ENCODE assay signal across 38 cellular contexts in the genomic region with DNA sequence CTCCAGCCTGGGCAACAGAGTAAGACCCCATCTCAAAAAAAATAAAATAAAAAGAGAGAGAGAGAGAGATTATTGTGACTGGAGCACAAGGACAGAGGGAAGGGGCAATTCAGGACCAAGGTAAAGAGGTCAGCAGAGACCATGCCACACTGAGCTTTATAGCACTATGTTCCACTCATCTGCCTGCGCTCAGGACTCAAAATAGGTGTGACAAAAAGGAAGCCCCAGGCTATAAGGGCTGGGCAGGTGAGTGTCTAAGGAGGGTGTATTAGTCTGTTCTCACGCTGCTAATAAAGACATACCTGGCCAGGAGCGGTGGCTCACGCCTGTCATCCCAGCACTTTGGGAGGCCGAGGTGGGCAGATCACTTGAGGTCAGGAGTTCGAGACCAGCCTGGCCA.
"Had no signal": no experiment of that assay in that cellular context is flagged by ENCODE, and none has a peak within 500 bp of the region (broad histone marks: within the 10 kb centered on the region; RNA-seq: fewer than 3 reads in every experiment).

No MANE protein-coding gene starts in this region.

- H3K36me3 Mint-ChIP-seq: activated naive CD4-positive, alpha-beta T cell treated with anti-CD3 and anti-CD28 coated beads, Interleukin-2, amount 10 ng/mL, durations not matched to agents 7 days and 5 days; activated naive CD4-positive, alpha-beta T cell treated with anti-CD3 and anti-CD28 coated beads, Interleukin-2, amount 50 U/mL, for 24 hours; activated naive CD4-positive, alpha-beta T cell treated with anti-CD3 and anti-CD28 coated beads, Interleukin-2, amount 50 U/mL, for 72 hours; activated naive CD8-positive, alpha-beta T cell; activated naive CD8-positive, alpha-beta T cell treated with anti-CD3 and anti-CD28 coated beads for 36 hours; activated naive CD8-positive, alpha-beta T cell treated with anti-CD3 and anti-CD28 coated beads, Interleukin-2, amount 10 ng/mL, durations not matched to agents 7 days and 5 days; brain had no signal

- H3K4me1 ChIP-seq: adrenal gland, ascending aorta, body of pancreas, breast epithelium had no signal

- H3K9me3 Mint-ChIP-seq: activated naive CD4-positive, alpha-beta T cell treated with anti-CD3 and anti-CD28 coated beads, Interleukin-2, amount 50 U/mL, for 24 hours; activated naive CD4-positive, alpha-beta T cell treated with anti-CD3 and anti-CD28 coated beads, Interleukin-2, amount 50 U/mL, for 72 hours; activated naive CD8-positive, alpha-beta T cell treated with anti-CD3 and anti-CD28 coated beads for 36 hours; activated naive CD8-positive, alpha-beta T cell treated with anti-CD3 and anti-CD28 coated beads, Interleukin-2, amount 10 ng/mL, durations not matched to agents 7 days and 5 days; activated naive CD8-positive, alpha-beta T cell treated with anti-CD3 and anti-CD28 coated beads, Interleukin-2, amount 50 U/mL, for 24 hours; activated T-cell treated with anti-CD3 and anti-CD28 coated beads, Interleukin-2, amount 50 U/mL, for 4 hours; activated T-helper 1 cell treated with anti-CD3 and anti-CD28 coated beads, Interleukin-12 subunit alpha, Interleukin-12 subunit beta, Interleukin-2, Interleukin-4 antibody, amounts not matched to agents 30 ng/mL and 10 ng/mL and 1 ng/mL, durations not matched to agents 14 hours and 24 hours and 36 hours; activated T-helper 17 cell treated with anti-CD3 and anti-CD28 coated beads, Interleukin-2, amount 50 U/mL, for 72 hours; activated T-helper 2 cell treated with anti-CD3 and anti-CD28 coated beads, Interferon-gamma antibody, Interleukin-2, Interleukin-4, amounts not matched to agents 10 μg/mL and 5 μg/mL and 100 μg/mL, durations not matched to agents 14 hours and 24 hours and 36 hours; central memory CD8-positive, alpha-beta T cell had no signal

- H3K27me3 ChIP-seq: adrenal gland, ascending aorta, body of pancreas, brain microvascular endothelial cell, breast epithelium had no signal

- ATAC-seq: activated naive CD4-positive, alpha-beta T cell treated with anti-CD3 and anti-CD28 coated beads, Interleukin-2, amount 50 U/mL, for 72 hours; activated naive CD8-positive, alpha-beta T cell treated with anti-CD3 and anti-CD28 coated beads, Interleukin-2, amount 50 U/mL, for 24 hours; activated T-cell treated with anti-CD3 and anti-CD28 coated beads, Interleukin-2, amount 50 U/mL, for 4 hours; activated T-cell treated with anti-CD3 and anti-CD28 coated beads, Interleukin-2, amount 50 U/mL, for 72 hours; activated T-helper 17 cell treated with anti-CD3 and anti-CD28 coated beads, Interleukin-2, amount 50 U/mL, for 72 hours; body of pancreas had no signal

- H3K27ac Mint-ChIP-seq: activated naive CD4-positive, alpha-beta T cell treated with anti-CD3 and anti-CD28 coated beads for 36 hours; activated naive CD4-positive, alpha-beta T cell treated with anti-CD3 and anti-CD28 coated beads, Interleukin-2, amount 10 ng/mL, durations not matched to agents 7 days and 5 days; activated naive CD4-positive, alpha-beta T cell treated with anti-CD3 and anti-CD28 coated beads, Interleukin-2, amount 50 U/mL, for 24 hours; activated naive CD4-positive, alpha-beta T cell treated with anti-CD3 and anti-CD28 coated beads, Interleukin-2, amount 50 U/mL, for 72 hours; activated naive CD8-positive, alpha-beta T cell; activated naive CD8-positive, alpha-beta T cell treated with anti-CD3 and anti-CD28 coated beads for 36 hours; activated naive CD8-positive, alpha-beta T cell treated with anti-CD3 and anti-CD28 coated beads, Interleukin-2, amount 10 ng/mL, durations not matched to agents 7 days and 5 days; activated naive CD8-positive, alpha-beta T cell treated with anti-CD3 and anti-CD28 coated beads, Interleukin-2, amount 50 U/mL, for 24 hours; activated T-cell treated with anti-CD3 and anti-CD28 coated beads, Interleukin-2, amount 50 U/mL, for 24 hours; activated T-cell treated with anti-CD3 and anti-CD28 coated beads, Interleukin-2, amount 50 U/mL, for 72 hours; activated T-helper 1 cell treated with anti-CD3 and anti-CD28 coated beads, Interleukin-12 subunit alpha, Interleukin-12 subunit beta, Interleukin-2, Interleukin-4 antibody, amounts not matched to agents 30 ng/mL and 10 ng/mL and 1 ng/mL, durations not matched to agents 14 hours and 24 hours and 36 hours; activated T-helper 17 cell treated with anti-CD3 and anti-CD28 coated beads, Interleukin-2, amount 50 U/mL, for 72 hours; activated T-helper 2 cell treated with anti-CD3 and anti-CD28 coated beads, Interferon-gamma antibody, Interleukin-2, Interleukin-4, amounts not matched to agents 10 μg/mL and 5 μg/mL and 100 μg/mL, durations not matched to agents 14 hours and 24 hours and 36 hours; brain had no signal

- H3K4me1 Mint-ChIP-seq: activated naive CD8-positive, alpha-beta T cell treated with anti-CD3 and anti-CD28 coated beads, Interleukin-2, amount 50 U/mL, for 24 hours; central memory CD8-positive, alpha-beta T cell had no signal

- H3K4me3 Mint-ChIP-seq: activated naive CD4-positive, alpha-beta T cell treated with anti-CD3 and anti-CD28 coated beads for 36 hours; activated naive CD4-positive, alpha-beta T cell treated with anti-CD3 and anti-CD28 coated beads, Interleukin-2, amount 10 ng/mL, durations not matched to agents 7 days and 5 days; activated naive CD4-positive, alpha-beta T cell treated with anti-CD3 and anti-CD28 coated beads, Interleukin-2, amount 50 U/mL, for 24 hours; activated naive CD8-positive, alpha-beta T cell; activated naive CD8-positive, alpha-beta T cell treated with anti-CD3 and anti-CD28 coated beads for 36 hours; activated naive CD8-positive, alpha-beta T cell treated with anti-CD3 and anti-CD28 coated beads, Interleukin-2, amount 10 ng/mL, durations not matched to agents 7 days and 5 days; activated naive CD8-positive, alpha-beta T cell treated with anti-CD3 and anti-CD28 coated beads, Interleukin-2, amount 50 U/mL, for 24 hours; activated T-cell treated with anti-CD3 and anti-CD28 coated beads, Interleukin-2, amount 50 U/mL, for 24 hours; activated T-cell treated with anti-CD3 and anti-CD28 coated beads, Interleukin-2, amount 50 U/mL, for 4 hours; activated T-cell treated with anti-CD3 and anti-CD28 coated beads, Interleukin-2, amount 50 U/mL, for 72 hours; activated T-helper 1 cell treated with anti-CD3 and anti-CD28 coated beads, Interleukin-12 subunit alpha, Interleukin-12 subunit beta, Interleukin-2, Interleukin-4 antibody, amounts not matched to agents 30 ng/mL and 10 ng/mL and 1 ng/mL, durations not matched to agents 14 hours and 24 hours and 36 hours; activated T-helper 17 cell treated with anti-CD3 and anti-CD28 coated beads, Interleukin-2, amount 50 U/mL, for 72 hours; brain; central memory CD8-positive, alpha-beta T cell had no signal

- DNase-seq: activated effector memory CD4-positive, alpha-beta T cell treated with anti-CD3 and anti-CD28 coated beads, Interleukin-2, amount 50 U/mL, for 16 hours; activated effector memory CD4-positive, alpha-beta T cell treated with Interleukin-2 at 50 U/mL for 16 hours; activated gamma-delta T cell; activated gamma-delta T cell treated with Interleukin-2 at 50 U/mL for 16 hours; activated naive CD4-positive, alpha-beta T cell; activated naive CD4-positive, alpha-beta T cell treated with anti-CD3 and anti-CD28 coated beads for 36 hours; activated naive CD4-positive, alpha-beta T cell treated with anti-CD3 and anti-CD28 coated beads, Interleukin-2, amount 10 ng/mL, durations not matched to agents 7 days and 5 days; activated naive CD4-positive, alpha-beta T cell treated with anti-CD3 and anti-CD28 coated beads, Interleukin-2, amount 50 U/mL, for 16 hours; activated naive CD4-positive, alpha-beta T cell treated with Interleukin-2 at 50 U/mL for 16 hours; activated naive CD8-positive, alpha-beta T cell treated with anti-CD3 and anti-CD28 coated beads for 36 hours; activated naive CD8-positive, alpha-beta T cell treated with anti-CD3 and anti-CD28 coated beads, Interleukin-2, amount 10 ng/mL, durations not matched to agents 7 days and 5 days; activated naive CD8-positive, alpha-beta T cell treated with anti-CD3 and anti-CD28 coated beads, Interleukin-2, amount 50 U/mL, for 24 hours; activated T-cell treated with anti-CD3 and anti-CD28 coated beads, Interleukin-2, amount 50 U/mL, for 1 hour; activated T-cell treated with anti-CD3 and anti-CD28 coated beads, Interleukin-2, amount 50 U/mL, for 24 hours; activated T-cell treated with anti-CD3 and anti-CD28 coated beads, Interleukin-2, amount 50 U/mL, for 4 hours; activated T-cell treated with anti-CD3 and anti-CD28 coated beads, Interleukin-2, amount 50 U/mL, for 48 hours; activated T-cell treated with anti-CD3 and anti-CD28 coated beads, Interleukin-2, amount 50 U/mL, for 72 hours; amniotic stem cell; amygdala; anterior cingulate cortex; aorta; body of pancreas; brain microvascular endothelial cell; caudate nucleus; central memory CD4-positive, alpha-beta T cell; cerebellar nuclear complex had no signal

- H3K36me3 ChIP-seq: adrenal gland, ascending aorta, brain microvascular endothelial cell, breast epithelium, cardiac muscle cell had no signal

- H3K9me3 ChIP-seq: adrenal gland, ascending aorta, body of pancreas, breast epithelium had no signal

- H3K27ac ChIP-seq: adrenal gland, ascending aorta, body of pancreas, brain microvascular endothelial cell, breast epithelium, cardiac muscle cell had no signal

- H3K4me3 ChIP-seq: adrenal gland, ascending aorta, body of pancreas, breast epithelium, cardiac muscle cell had no signal
